In genomic region chrY:12610896-12611295, GRCh38 we compare ENCODE assay signal across 13 cellular contexts.
DNase-seq lines count a peak whose midpoint lies in the region; ATAC-seq and TF ChIP-seq lines count a peak whose summit lies in the region.
"Had no signal": no experiment of that assay in that cellular context is flagged by ENCODE, and none has a peak within 500 bp of the region (broad histone marks: within the 10 kb centered on the region; RNA-seq: fewer than 3 reads in every experiment).

No MANE protein-coding gene starts in this region.

- no peak for TF ChIP-seq POLR2A in erythroblast (IDR thresholded peaks at IDR 0.05; ENCODE audit: low read length)

- DNase-seq in DND-41 (no peak), erythroblast (lab: John Stamatoyannopoulos, UW) (peak; percentile 14 to 71), COLO668 (lab: John Stamatoyannopoulos, UW; ENCODE audit: unreplicated experiment) (no peak)
- peak; percentile 73 for DNase-seq in Jurkat, Clone E6-1 (ENCODE audit: low read depth, low spot score)
- DNase-seq: C1 segment of cervical spinal cord; CD8-positive, alpha-beta T cell; DMS 273 treated with DMSO at 0.1 percent for 48 hours; DMS79; GM23248; H7; HCEC 1CT had no signal

- no peaks in the 10 kb centered on the region for H3K36me3 ChIP-seq in DND-41 (ENCODE audit: insufficient read depth, low read length)

- H3K79me2 ChIP-seq in DND-41 (ENCODE audit: insufficient read depth, low read length), result no peaks in the 10 kb centered on the region

- H2AFZ ChIP-seq in DND-41 (ENCODE audit: low read depth, low read length), result peak overlapping the region; percentile 47; the same call in 1 of the 2 replicates
- H2AFZ ChIP-seq: GM23248 had no signal

- H4K20me1 ChIP-seq in DND-41 (ENCODE audit: insufficient read depth, low read length), result no peaks in the 10 kb centered on the region

- H3K9ac ChIP-seq in DND-41 (ENCODE audit: low read depth, low read length), result peak overlapping the region; percentile 34
- H3K9ac ChIP-seq: GM23248 had no signal

- peaks cover 33% of the 10 kb centered on the region for H3K4me1 ChIP-seq in DND-41 (ENCODE audit: insufficient read depth, low read length)

- ATAC-seq in DND-41 (ENCODE audit: insufficient read depth, low read depth), result peak; percentile 48; the same call in 1 of the 3 replicates
- ATAC-seq in GM19035 (IDR thresholded peaks at IDR 0.05; ENCODE audit: unreplicated experiment), result no peak
- ATAC-seq in HG02571 (IDR thresholded peaks at IDR 0.05; ENCODE audit: unreplicated experiment), result no peak
- ATAC-seq: CD8-positive, alpha-beta T cell had no signal

- H3K9me3 ChIP-seq in DND-41 (ENCODE audit: insufficient read depth, low read length, severe bottlenecking), result peaks cover 4% of the 10 kb centered on the region

- H3K27ac ChIP-seq in DND-41 (ENCODE audit: low read length), result peak overlapping the region; percentile 76
- H3K27ac ChIP-seq: GM23248 had no signal

- no peaks in the 10 kb centered on the region for H3K27me3 ChIP-seq in DND-41 (ENCODE audit: insufficient read depth, low read length, poor library complexity)

- no peak for TF ChIP-seq CTCF in DND-41 (IDR thresholded peaks at IDR 0.05; ENCODE audit: borderline replicate concordance, extremely low read depth, low read length, poor library complexity, severe bottlenecking)

- no peak overlapping the region for H3K4me2 ChIP-seq in DND-41 (ENCODE audit: insufficient read depth, low read length)

- H3K4me3 ChIP-seq in DND-41 (ENCODE audit: low read depth in 1 of 2, low read length in 2 of 2), result no peak overlapping the region
- H3K4me3 ChIP-seq in Jurkat, Clone E6-1 (ENCODE audit: low read length), result no peak overlapping the region
- H3K4me3 ChIP-seq: GM23248 had no signal

Comparison
In these comparisons a context has a peak if more than half of its experiments do, and no peak if none do; other contexts are left out.
1. DNase-seq: peak in Jurkat, Clone E6-1 (single experiment) and erythroblast (2 of 2); none in DND-41 (single experiment) and COLO668 (single experiment).